15 cellular contexts compared by ENCODE assay signal in the genomic region with DNA sequence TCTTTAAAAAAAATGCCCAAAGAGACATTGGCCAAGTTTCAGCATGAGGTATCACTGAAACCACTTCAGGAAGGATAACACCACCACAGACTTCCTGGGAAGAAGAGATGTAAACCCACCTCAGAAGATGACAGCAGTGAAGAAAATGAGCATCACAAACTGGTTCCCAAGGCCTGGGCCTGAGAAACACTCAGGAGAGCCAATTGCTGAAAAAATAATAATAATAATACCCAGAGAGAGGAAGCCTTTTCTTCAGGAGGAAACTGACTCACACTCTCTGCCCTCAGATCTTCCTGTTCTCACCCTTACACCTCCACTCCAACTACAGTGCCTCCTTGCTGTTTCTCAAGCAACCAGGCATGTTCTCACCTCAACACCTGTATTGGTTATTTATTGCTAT.
DNase-seq lines count a peak whose midpoint lies in the region; ATAC-seq, FAIRE-seq and TF ChIP-seq lines count a peak whose summit lies in the region.
"Had no signal": no experiment of that assay in that cellular context is flagged by ENCODE, and none has a peak within 500 bp of the region (broad histone marks: within the 10 kb centered on the region; RNA-seq: fewer than 3 reads in every experiment).

No MANE protein-coding gene starts in this region.

- H3K4me3 ChIP-seq in endothelial cell of umbilical vein (replicated peaks in 1 of 3; ENCODE audit: insufficient read depth in 1 of 3, low read depth in 1 of 3, low read length in 3 of 3), result no peak overlapping the region
- H3K4me3 ChIP-seq: MG63 had no signal

- H2AFZ ChIP-seq in endothelial cell of umbilical vein (ENCODE audit: low read depth, low read length), result no peak overlapping the region

- no peaks in the 10 kb centered on the region for H3K27me3 ChIP-seq in endothelial cell of umbilical vein (ENCODE audit: control insufficient read depth in 2 of 2, insufficient read depth in 2 of 2, low read length in 2 of 2)
- H3K27me3 ChIP-seq: MG63 had no signal

- H3K9ac ChIP-seq in endothelial cell of umbilical vein (replicated peaks; ENCODE audit: extremely low read depth, insufficient read depth, low read length), result no peak overlapping the region

- H3K4me1 Mint-ChIP-seq in stimulated activated naive CD8-positive, alpha-beta T cell treated with anti-CD3 and anti-CD28 coated beads, Interleukin-15, Interleukin-2, amounts not matched to agents 100 ng/mL and 50 ng/mL, for 24 hours (ENCODE audit: low read depth), result peaks cover 25% of the 10 kb centered on the region
- H3K4me1 Mint-ChIP-seq: B cell had no signal

- TF ChIP-seq CTCF in endothelial cell of umbilical vein (IDR thresholded peaks at IDR 0.05; ENCODE audit: extremely low read depth in 1 of 2, insufficient read depth in 1 of 2, low read depth in 1 of 2, low read length in 2 of 2), result no peak

- POLR2A ChIA-PET in endothelial cell of umbilical vein (lab: Charles Lee), result no interaction called here

- DNase-seq in stimulated activated naive CD8-positive, alpha-beta T cell treated with anti-CD3 and anti-CD28 coated beads, Interleukin-15, Interleukin-2, amounts not matched to agents 100 U/mL and 50 U/mL, for 24 hours, result no peak
- DNase-seq in T-helper 22 cell (ENCODE audit: low read depth) (peak; percentile 4), endothelial cell of umbilical vein (ENCODE audit: low read depth, low spot score) (peak; percentile 85), DMS153 treated with DMSO at 0.1 percent for 48 hours (lab: John Stamatoyannopoulos, UW; ENCODE audit: unreplicated experiment) (no peak), RCC 7860 (ENCODE audit: low spot score) (no peak)
- DNase-seq: DMS53; MG63; NCI-H2081; NCI-H748 treated with DMSO at 0.1 percent for 48 hours; SHP77; stimulated activated naive CD4-positive, alpha-beta T cell treated with Interleukin-2 at 50 U/mL for 16 hours had no signal

- CTCF ChIA-PET in endothelial cell of umbilical vein (lab: Charles Lee), result interaction anchor here (1.1 to 5.5 kb wide), 2 partner anchors 17 to 1493 kb away, joined by 3 to 25 read pairs; no protein-coding TSS in a partner anchor

- no peak overlapping the region for H3K4me3 Mint-ChIP-seq in stimulated activated naive CD8-positive, alpha-beta T cell treated with anti-CD3 and anti-CD28 coated beads, Interleukin-15, Interleukin-2, amounts not matched to agents 100 ng/mL and 50 ng/mL, for 24 hours
- H3K4me3 Mint-ChIP-seq: B cell had no signal

- H3K79me2 ChIP-seq in endothelial cell of umbilical vein (ENCODE audit: control insufficient read depth, insufficient read depth, low read length), result no peaks in the 10 kb centered on the region

- FAIRE-seq in endothelial cell of umbilical vein (lab: Jason Lieb, UNC) (peak; percentile 76), RCC 7860 (lab: Jason Lieb, UNC) (no peak)

- no TSS peak for BruUV-seq in endothelial cell of umbilical vein (replicated peaks; lab: Mats Ljungman, UMichigan)

- H3K27ac Mint-ChIP-seq in stimulated activated naive CD8-positive, alpha-beta T cell treated with anti-CD3 and anti-CD28 coated beads, Interleukin-15, Interleukin-2, amounts not matched to agents 100 ng/mL and 50 ng/mL, for 24 hours, result peak overlapping the region; percentile 62
- H3K27ac Mint-ChIP-seq: B cell had no signal

- peak overlapping the region; percentile 34 for H3K4me2 ChIP-seq in endothelial cell of umbilical vein (ENCODE audit: insufficient read depth, low read length)

- H3K4me1 ChIP-seq in endothelial cell of umbilical vein (ENCODE audit: control insufficient read depth, extremely low read depth, insufficient read depth, low read length), result peaks cover 22% of the 10 kb centered on the region

- no peaks in the 10 kb centered on the region for H3K9me1 ChIP-seq in endothelial cell of umbilical vein (replicated peaks; ENCODE audit: control insufficient read depth, extremely low read depth, insufficient read depth, low read length)

- H3K9me3 Mint-ChIP-seq in stimulated activated naive CD8-positive, alpha-beta T cell treated with anti-CD3 and anti-CD28 coated beads, Interleukin-15, Interleukin-2, amounts not matched to agents 100 ng/mL and 50 ng/mL, for 24 hours, result no peaks in the 10 kb centered on the region

- no peaks in the 10 kb centered on the region for H4K20me1 ChIP-seq in endothelial cell of umbilical vein (replicated peaks; ENCODE audit: control insufficient read depth, extremely low read depth, insufficient read depth, low read length)

- H3K27me3 Mint-ChIP-seq in stimulated activated naive CD8-positive, alpha-beta T cell treated with anti-CD3 and anti-CD28 coated beads, Interleukin-15, Interleukin-2, amounts not matched to agents 100 ng/mL and 50 ng/mL, for 24 hours, result no peaks in the 10 kb centered on the region

- peak overlapping the region; percentile 20 for H3K27ac ChIP-seq in endothelial cell of umbilical vein (ENCODE audit: insufficient read depth, low read depth, low read length)
- H3K27ac ChIP-seq: epithelial cell of prostate had no signal

- no peaks in the 10 kb centered on the region for H3K36me3 Mint-ChIP-seq in stimulated activated naive CD8-positive, alpha-beta T cell treated with anti-CD3 and anti-CD28 coated beads, Interleukin-15, Interleukin-2, amounts not matched to agents 100 ng/mL and 50 ng/mL, for 24 hours (ENCODE audit: low read depth)

- no peak for TF ChIP-seq POLR2A in endothelial cell of umbilical vein (IDR thresholded peaks at IDR 0.05; ENCODE audit: low read depth, low read length)

- no peaks in the 10 kb centered on the region for H3K36me3 ChIP-seq in endothelial cell of umbilical vein (ENCODE audit: control insufficient read depth in 2 of 2, extremely low read depth in 1 of 2, insufficient read depth in 2 of 2, low read length in 2 of 2)
- H3K36me3 ChIP-seq: MG63 had no signal

- no peaks in the 10 kb centered on the region for H3K9me3 ChIP-seq in endothelial cell of umbilical vein (replicated peaks; ENCODE audit: control insufficient read depth, insufficient read depth, low read length)
- H3K9me3 ChIP-seq: MG63 had no signal

- intact Hi-C loops in endothelial cell of umbilical vein (cut with micrococcal nuclease), result loop anchor here (10.0 kb wide), 1 partner anchor 318 kb away; no protein-coding TSS in a partner anchor

- dilution Hi-C loops in endothelial cell of umbilical vein (cut with MboI; ENCODE audit: extremely low pct_ligation_motif_present, low sequenced_read_pairs), result no loop called here

- no peak for ATAC-seq in stimulated activated naive CD8-positive, alpha-beta T cell treated with anti-CD3 and anti-CD28 coated beads, Interleukin-15, Interleukin-2, amounts not matched to agents 100 U/mL and 50 U/mL, for 24 hours
- no peak for ATAC-seq in HG03460 (IDR thresholded peaks at IDR 0.05; ENCODE audit: unreplicated experiment)

TF ChIP-seq in endothelial cell of umbilical vein, 7 proteins besides CTCF, POLR2A, EP300 and RAD21:
- peak; percentile 72 for TF ChIP-seq FOS (IDR thresholded peaks at IDR 0.05; ENCODE audit: borderline replicate concordance, insufficient read depth, low read length)
- TF ChIP-seq POLR2AphosphoS5 (IDR thresholded peaks at IDR 0.05; ENCODE audit: insufficient read depth, low read depth, low read length), result peak; percentile 30
- TF ChIP-seq JUN (IDR thresholded peaks at IDR 0.05; ENCODE audit: borderline replicate concordance, insufficient read depth, insufficient read length, low read depth), result peak; percentile 59
- TF ChIP-seq EZH2 (IDR thresholded peaks at IDR 0.05; ENCODE audit: borderline replicate concordance, low read depth, low read length, severe bottlenecking), result no peak

Comparison
In these comparisons a context has a peak if more than half of its experiments do, and no peak if none do; other contexts are left out.
1. DNase-seq: peak in T-helper 22 cell (single experiment) and endothelial cell of umbilical vein (single experiment); none in stimulated activated naive CD8-positive, alpha-beta T cell treated with anti-CD3 and anti-CD28 coated beads, Interleukin-15, Interleukin-2, amounts not matched to agents 100 U/mL and 50 U/mL, for 24 hours (single experiment), DMS153 treated with DMSO at 0.1 percent for 48 hours (single experiment) and RCC 7860 (single experiment).